ENCODE assay signal across 8 cellular contexts in genomic region chr7:103748680-103749079, GRCh38.
"Had no signal": no experiment of that assay in that cellular context is flagged by ENCODE, and none has a peak within 500 bp of the region (broad histone marks: within the 10 kb centered on the region; RNA-seq: fewer than 3 reads in every experiment).

No MANE protein-coding gene starts in this region.

- ATAC-seq: GM12878 had no signal

- H3K4me3 ChIP-seq: GM12878 had no signal

- DNase-seq: GDM1, GF-D8 had no signal

- FAIRE-seq: G401.6, GM12878, GM12891, GM12892, GM18507, GM19239 had no signal
